In genomic region chr5:151100690-151101089, GRCh38 we compare ENCODE assay signal across 1 cellular context.
TF ChIP-seq lines count a peak whose summit lies in the region.

No MANE protein-coding gene starts in this region.

TF ChIP-seq in SK-N-SH treated with all-trans-retinoic acid at 6 μM for 48 hours, 23 proteins besides CTCF, POLR2A, EP300 and RAD21 (continued from another document):
- TF ChIP-seq, protein P1, sequence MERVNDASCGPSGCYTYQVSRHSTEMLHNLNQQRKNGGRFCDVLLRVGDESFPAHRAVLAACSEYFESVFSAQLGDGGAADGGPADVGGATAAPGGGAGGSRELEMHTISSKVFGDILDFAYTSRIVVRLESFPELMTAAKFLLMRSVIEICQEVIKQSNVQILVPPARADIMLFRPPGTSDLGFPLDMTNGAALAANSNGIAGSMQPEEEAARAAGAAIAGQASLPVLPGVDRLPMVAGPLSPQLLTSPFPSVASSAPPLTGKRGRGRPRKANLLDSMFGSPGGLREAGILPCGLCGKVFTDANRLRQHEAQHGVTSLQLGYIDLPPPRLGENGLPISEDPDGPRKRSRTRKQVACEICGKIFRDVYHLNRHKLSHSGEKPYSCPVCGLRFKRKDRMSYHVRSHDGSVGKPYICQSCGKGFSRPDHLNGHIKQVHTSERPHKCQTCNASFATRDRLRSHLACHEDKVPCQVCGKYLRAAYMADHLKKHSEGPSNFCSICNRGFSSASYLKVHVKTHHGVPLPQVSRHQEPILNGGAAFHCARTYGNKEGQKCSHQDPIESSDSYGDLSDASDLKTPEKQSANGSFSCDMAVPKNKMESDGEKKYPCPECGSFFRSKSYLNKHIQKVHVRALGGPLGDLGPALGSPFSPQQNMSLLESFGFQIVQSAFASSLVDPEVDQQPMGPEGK (CRISPR knock-in tag; IDR thresholded peaks at IDR 0.05; ENCODE audit: borderline replicate concordance) = no peak
- TF ChIP-seq BACH2 (CRISPR knock-in tag; IDR thresholded peaks at IDR 0.05; ENCODE audit: borderline replicate concordance) (no peak), GLIS3 (CRISPR knock-in tag; IDR thresholded peaks at IDR 0.05) (no peak), ZFP30 (CRISPR knock-in tag; IDR thresholded peaks at IDR 0.05) (no peak), SNAI2 (CRISPR knock-in tag; IDR thresholded peaks at IDR 0.05) (no peak), ZNF565 (CRISPR knock-in tag; conservative IDR thresholded peaks at IDR 0.05; ENCODE audit: low read depth) (no peak), TOX (CRISPR knock-in tag; IDR thresholded peaks at IDR 0.05; ENCODE audit: borderline replicate concordance) (no peak), CREB5 (CRISPR knock-in tag; IDR thresholded peaks at IDR 0.05; ENCODE audit: low read depth) (no peak)
